8 cellular contexts compared by ENCODE assay signal in genomic region chr1:165408518-165408917, GRCh38. TPM values are rescaled to one million over a fixed set of nuclear protein-coding genes. Genes with fewer than 3 reads are reported as not detected.
A peak's percentile ranks its signal among the peaks of the same experiment; 100 is the strongest.
DNase-seq lines count a peak whose midpoint lies in the region; ATAC-seq and TF ChIP-seq lines count a peak whose summit lies in the region.

No MANE protein-coding gene starts in this region.

- TF ChIP-seq EP300 in esophagus muscularis mucosa (IDR thresholded peaks at IDR 0.05), result no peak

- H3K27ac ChIP-seq in esophagus muscularis mucosa (replicated peaks in 1 of 4) (no peak overlapping the region), trophoblast cell (ENCODE audit: low read depth, low read length) (no peak overlapping the region)

- in situ Hi-C loops in HAP-1 (cut with MboI; ENCODE audit: low sequenced_read_pairs), result no loop called here

- no peaks in the 10 kb centered on the region for H3K79me2 ChIP-seq in trophoblast cell (ENCODE audit: control insufficient read depth, insufficient read depth, low read length, poor library complexity)

- H3K4me1 ChIP-seq in HAP-1, result no peaks in the 10 kb centered on the region
- peaks cover 0 to 12% (median 0%) of the 10 kb centered on the region in 4 donors for H3K4me1 ChIP-seq in esophagus muscularis mucosa
- no peaks in the 10 kb centered on the region for H3K4me1 ChIP-seq in trophoblast cell (ENCODE audit: control insufficient read depth in 1 of 2, insufficient read depth in 2 of 2, low read length in 2 of 2)

- H3K4ac ChIP-seq in trophoblast cell (ENCODE audit: low read depth, low read length), result no peak overlapping the region

- H3K9me3 ChIP-seq in HAP-1 (no peaks in the 10 kb centered on the region), esophagus muscularis mucosa (no peaks in the 10 kb centered on the region), trophoblast cell (ENCODE audit: insufficient read depth, low read depth, low read length) (no peaks in the 10 kb centered on the region)

- no peak for ATAC-seq in HG02678 (IDR thresholded peaks at IDR 0.05; ENCODE audit: unreplicated experiment)

- H2BK120ac ChIP-seq in trophoblast cell (ENCODE audit: insufficient read depth, low read length, poor library complexity), result no peak overlapping the region

- no peak for TF ChIP-seq POLR2A in esophagus muscularis mucosa (IDR thresholded peaks at IDR 0.05; ENCODE audit: low read depth)

- H3K79me1 ChIP-seq in trophoblast cell (ENCODE audit: low read length), result no peaks in the 10 kb centered on the region

- 45% methylated on average over 6 of the region's 6 CpGs for WGBS in esophagus muscularis mucosa
- no CpG with 5 or more reads among the region's 6 CpGs for WGBS in trophoblast cell (ENCODE audit: extremely low coverage, insufficient coverage, insufficient read length)

- DNase-seq in COLO668 (lab: John Stamatoyannopoulos, UW; ENCODE audit: unreplicated experiment) (peak; percentile 41), HAP-1 (ENCODE audit: low spot score in 2 of 2) (peak; percentile 10 to 27), NCI-H526 treated with DMSO at 0.1 percent for 48 hours (lab: John Stamatoyannopoulos, UW) (peak; percentile 61), esophagus muscularis mucosa (ENCODE audit: extremely low spot score) (no peak), trophoblast cell (peak; percentile 53 to 79)
- DNase-seq in stimulated activated CD4-positive, alpha-beta T cell treated with anti-CD3 and anti-CD28 coated beads, Interleukin-1b, Interleukin-23, amount 100 ng/mL, for 48 hours, result no peak
- DNase-seq in stimulated activated CD8-positive, alpha-beta memory T cell treated with anti-CD3 and anti-CD28 coated beads, Interleukin-4, amount 100 ng/mL, for 48 hours, result no peak

- no peak overlapping the region for H3K4me3 ChIP-seq in HAP-1
- no peak overlapping the region for H3K4me3 ChIP-seq in esophagus muscularis mucosa
- H3K4me3 ChIP-seq in trophoblast cell (ENCODE audit: low read depth, low read length), result no peak overlapping the region

- H2BK12ac ChIP-seq in trophoblast cell (ENCODE audit: low read length), result no peak overlapping the region

- no peak overlapping the region for H3K14ac ChIP-seq in trophoblast cell (ENCODE audit: low read length)

- no peak overlapping the region for H2AFZ ChIP-seq in trophoblast cell (ENCODE audit: insufficient read depth, low read length, poor library complexity)

- H3K18ac ChIP-seq in trophoblast cell (ENCODE audit: low read length), result no peak overlapping the region

- H3K27me3 ChIP-seq in HAP-1 (ENCODE audit: low read depth) (peaks cover 15% of the 10 kb centered on the region), esophagus muscularis mucosa (peaks cover 0 to 36% (median 0%) of the 10 kb centered on the region in 4 donors), trophoblast cell (ENCODE audit: insufficient read depth, low read length) (no peaks in the 10 kb centered on the region)

- peak in 2 of 3 experiments; percentile 16 to 29 for TF ChIP-seq CTCF in esophagus muscularis mucosa (IDR thresholded peaks at IDR 0.05)

- H2AK5ac ChIP-seq in trophoblast cell (ENCODE audit: low read length), result no peak overlapping the region

- H3K36me3 ChIP-seq in HAP-1 (replicated peaks) (no peaks in the 10 kb centered on the region), esophagus muscularis mucosa (no peaks in the 10 kb centered on the region), trophoblast cell (ENCODE audit: control insufficient read depth in 1 of 2, insufficient read depth in 2 of 2, low read length in 2 of 2) (no peaks in the 10 kb centered on the region)

- no peak overlapping the region for H3K23ac ChIP-seq in trophoblast cell (ENCODE audit: low read length)

- H3K9ac ChIP-seq in trophoblast cell (ENCODE audit: low read length), result no peak overlapping the region

- H3K4me2 ChIP-seq in trophoblast cell (ENCODE audit: low read length), result no peak overlapping the region

- H4K12ac ChIP-seq in trophoblast cell (ENCODE audit: low read depth, low read length), result no peak overlapping the region

- no peak overlapping the region for H4K8ac ChIP-seq in trophoblast cell (ENCODE audit: low read depth, low read length)

- no peak overlapping the region for H4K91ac ChIP-seq in trophoblast cell (ENCODE audit: low read depth, low read length)

- intact Hi-C loops in esophagus muscularis mucosa (cut with DNase I), result no loop called here

- H2BK5ac ChIP-seq in trophoblast cell (ENCODE audit: low read depth, low read length, poor library complexity), result no peak overlapping the region

RNA-seq across cellular contexts. Expression of gene RXRG, which starts 36.4 kb away (rescaled TPM):
- total RNA-seq in esophagus muscularis mucosa, result 1 to 10 TPM; 1.7 to 3.9 (median 2.5) TPM
- 0.01 TPM in 1 of 2 replicates, not detected in the other for polyA plus RNA-seq in trophoblast cell (2013)

RNA-seq across cellular contexts. Expression of gene LMX1A, which starts 52.0 kb away (rescaled TPM):
- under 1 TPM in 3 of 4 donors, not detected in 1; 0.32 to 0.98 (median 0.33) TPM for total RNA-seq in esophagus muscularis mucosa
- not detected in 2 replicates for polyA plus RNA-seq in trophoblast cell (2013)

Comparison
In these comparisons a context has a peak if more than half of its experiments do, and no peak if none do; other contexts are left out.
1. DNase-seq: peak in COLO668 (single experiment), HAP-1 (2 of 2), NCI-H526 treated with DMSO at 0.1 percent for 48 hours (single experiment) and trophoblast cell (2 of 2); none in esophagus muscularis mucosa (single experiment), stimulated activated CD4-positive, alpha-beta T cell treated with anti-CD3 and anti-CD28 coated beads, Interleukin-1b, Interleukin-23, amount 100 ng/mL, for 48 hours (single experiment) and stimulated activated CD8-positive, alpha-beta memory T cell treated with anti-CD3 and anti-CD28 coated beads, Interleukin-4, amount 100 ng/mL, for 48 hours (single experiment).